8 cellular contexts compared by ENCODE assay signal in genomic region chr7:22726849-22727792, GRCh38. TPM values are rescaled to one million over a fixed set of nuclear protein-coding genes. Genes with fewer than 3 reads are reported as not detected.
DNase-seq lines count a peak whose midpoint lies in the region; ATAC-seq and TF ChIP-seq lines count a peak whose summit lies in the region.

Gene IL6 (plus strand): TSS chr7:22727200. CDS start chr7:22727263, 63 bp downstream.

- POLR2A ChIA-PET in AG04449 (lab: Yijun Ruan, JAX) = interaction anchor here (0.6 to 2.9 kb wide), 6 partner anchors 9 to 164 kb away, joined by 3 to 44 read pairs (median 6); no protein-coding TSS in a partner anchor

- CTCF ChIA-PET in AG04449 (lab: Yijun Ruan, JAX) = interaction anchor here (0.6 to 7.0 kb wide), 29 partner anchors 9 to 329 kb away, joined by 3 to 202 read pairs (median 4); no protein-coding TSS in a partner anchor

- H3K4me1 ChIP-seq in heart left ventricle = peaks cover 4 to 72% (median 40%) of the 10 kb centered on the region in 12 donors
- H3K4me1 ChIP-seq in parathyroid adenoma = no peaks in the 10 kb centered on the region

- H3K9me3 ChIP-seq in heart left ventricle (no peaks in the 10 kb centered on the region), parathyroid adenoma (ENCODE audit: control insufficient read depth, low read length) (no peaks in the 10 kb centered on the region)

- H3K36me3 ChIP-seq in heart left ventricle (peaks cover 0 to 7% (median 0%) of the 10 kb centered on the region in 9 donors), parathyroid adenoma (ENCODE audit: control insufficient read depth, insufficient read depth, low read length) (no peaks in the 10 kb centered on the region)

- peak within 1 kb of the TSS; percentile 56 for H3K4me2 ChIP-seq in parathyroid adenoma (ENCODE audit: low read length)

- no peak within 1 kb of the TSS for H3K9ac ChIP-seq in parathyroid adenoma

- TF ChIP-seq CTCF in AG04449 (IDR thresholded peaks at IDR 0.05; ENCODE audit: insufficient read depth, low read length, missing control alignments) = no peak
- TF ChIP-seq CTCF in heart left ventricle (IDR thresholded peaks at IDR 0.05) = no peak
- no peak for TF ChIP-seq CTCF in parathyroid adenoma (IDR thresholded peaks at IDR 0.05)

- DNase-seq in AG04449 (ENCODE audit: low read depth, low spot score) = peak; percentile 86
- peak; percentile 98 for DNase-seq in H4 (ENCODE audit: low spot score)
- peak; percentile 5 for DNase-seq in NCI-H774 (lab: John Stamatoyannopoulos, UW)
- DNase-seq in amniotic epithelial cell (ENCODE audit: low read depth) = peak; percentile 83
- DNase-seq in heart left ventricle = peak; percentile 86 to 93 (median 91)

- H3K27ac ChIP-seq in heart left ventricle = peak within 1 kb of the TSS; percentile 19 to 85 (median 70)
- H3K27ac ChIP-seq in parathyroid adenoma = peak within 1 kb of the TSS; percentile 62

- intact Hi-C loops in heart left ventricle (cut with DNase I) = loop anchor here in 9 of 10 donors (1.0 to 10.0 kb wide), 9 partner anchors 140 to 612 kb away; no protein-coding TSS in a partner anchor

- H3K79me2 ChIP-seq in parathyroid adenoma = no peaks in the 10 kb centered on the region

- ATAC-seq in heart left ventricle (peak; percentile 89 to 95 (median 90)), GM21360 (IDR thresholded peaks at IDR 0.05; ENCODE audit: unreplicated experiment) (no peak), GM21529 (IDR thresholded peaks at IDR 0.05; ENCODE audit: unreplicated experiment) (no peak)

- H3K4me3 ChIP-seq in AG04449 (ENCODE audit: low read depth, low read length) (peak within 1 kb of the TSS; percentile 49), heart left ventricle (peak within 1 kb of the TSS; percentile 3 to 57 (median 45)), parathyroid adenoma (ENCODE audit: low read depth, low read length) (peak within 1 kb of the TSS; percentile 35)

- H3K27me3 ChIP-seq in heart left ventricle (no peaks in the 10 kb centered on the region), parathyroid adenoma (ENCODE audit: control insufficient read depth, insufficient read depth, low read length) (no peaks in the 10 kb centered on the region)

- H2AFZ ChIP-seq in parathyroid adenoma = peak within 1 kb of the TSS; percentile 25

- WGBS in heart left ventricle, 4 donors = 14 to 31% (median 22%) methylated on average over 22 to 31 of the region's 31 CpGs

- no peak for TF ChIP-seq POLR2A in heart left ventricle (IDR thresholded peaks at IDR 0.05)

RNA-seq across cellular contexts. Expression of gene IL6, which starts in this region (rescaled TPM):
- 5.1 and 6.7 TPM in 2 replicates for total RNA-seq in H4 (2014; rRNA removed; shearing (Covaris generic))
- 10 to 100 TPM in 1 of 9 donors, 1 to 10 TPM in 5, under 1 TPM in 2, not detected in 1; 0.72 to 15.1 (median 2.6) TPM for total RNA-seq in heart left ventricle
- polyA plus RNA-seq in heart left ventricle = 1 to 10 TPM; 1.7 to 2.0 TPM

Comparison
In these comparisons a context has a peak if more than half of its experiments do, and no peak if none do; other contexts are left out.
1. DNase-seq: peak in every context shown above with its lines; median percentile 98 in H4; 91 in heart left ventricle; 86 in AG04449; 83 in amniotic epithelial cell; 5 in NCI-H774.
2. ATAC-seq: peak in heart left ventricle (4 of 4); none in GM21360 (single experiment) and GM21529 (single experiment).
3. Peak in every context shown above with its lines, with median percentiles within 50 percentile points of each other: H3K4me3 ChIP-seq.